19 cellular contexts compared by ENCODE assay signal in genomic region chr22:48491451-48491941, GRCh38.
DNase-seq lines count a peak whose midpoint lies in the region; ATAC-seq and TF ChIP-seq lines count a peak whose summit lies in the region.
"Had no signal": no experiment of that assay in that cellular context is flagged by ENCODE, and none has a peak within 500 bp of the region (broad histone marks: within the 10 kb centered on the region; RNA-seq: fewer than 3 reads in every experiment).

No MANE protein-coding gene starts in this region.

- H2AFZ ChIP-seq in neural progenitor cell (replicated peaks), result no peak overlapping the region

- H3K9me3 ChIP-seq in HUES6 (ENCODE audit: control insufficient read depth, insufficient read depth, low read depth, low read length), result no peaks in the 10 kb centered on the region
- H3K9me3 ChIP-seq in ectodermal cell (ENCODE audit: control insufficient read depth, low read length), result no peaks in the 10 kb centered on the region
- no peaks in the 10 kb centered on the region for H3K9me3 ChIP-seq in neural progenitor cell (ENCODE audit: low read depth)
- H3K9me3 ChIP-seq: esophagus muscularis mucosa, mucosa of descending colon had no signal

- H3K27ac Mint-ChIP-seq in neural progenitor cell, result no peak overlapping the region
- no peak overlapping the region for H3K27ac Mint-ChIP-seq in activated CD4-positive, alpha-beta T cell treated with anti-CD3 and anti-CD28 coated beads, Interleukin-2, amount 10 ng/mL, durations not matched to agents 24 days and 14 days
- H3K27ac Mint-ChIP-seq: activated CD8-positive, alpha-beta memory T cell treated with anti-CD3 and anti-CD28 coated beads, Interleukin-2, amount 10 ng/mL, durations not matched to agents 7 days and 5 days; activated naive CD4-positive, alpha-beta T cell treated with anti-CD3 and anti-CD28 coated beads, Interleukin-2, amount 50 U/mL, for 24 hours; CD4-positive, alpha-beta T cell; stimulated activated naive B cell treated with anti-CD40 and anti-IgM and Interleukin-4, amounts not matched to agents 10 μg/mL and 1 μg/mL and 100 μg/mL, for 72 hours had no signal

- no peak for TF ChIP-seq CTCF in neural progenitor cell (IDR thresholded peaks at IDR 0.05)

- peaks cover 16% of the 10 kb centered on the region for H3K79me2 ChIP-seq in neural progenitor cell (ENCODE audit: low read depth)

- peak overlapping the region; percentile 100 for H3K4me2 ChIP-seq in neural progenitor cell

- peak overlapping the region; percentile 70 for H3K4me3 ChIP-seq in HUES6 (ENCODE audit: low read depth, low read length)
- H3K4me3 ChIP-seq in ectodermal cell (ENCODE audit: insufficient read depth, low read depth, low read length), result peak overlapping the region; percentile 55
- H3K4me3 ChIP-seq in neural progenitor cell, result peak overlapping the region; percentile 95
- H3K4me3 ChIP-seq: mucosa of descending colon had no signal

- peak; percentile 55 for DNase-seq in AG20443 (ENCODE audit: low spot score)
- DNase-seq in neural progenitor cell (ENCODE audit: low spot score), result peak; percentile 47
- no peak for DNase-seq in DMS153 (lab: John Stamatoyannopoulos, UW)
- no peak for DNase-seq in ACHN
- no peak for DNase-seq in activated CD4-positive, alpha-beta T cell treated with anti-CD3 and anti-CD28 coated beads, Interleukin-2, amount 10 ng/mL, durations not matched to agents 24 days and 14 days
- DNase-seq: activated CD8-positive, alpha-beta memory T cell treated with anti-CD3 and anti-CD28 coated beads, Interleukin-2, amount 10 ng/mL, durations not matched to agents 7 days and 5 days; IMR-90; mucosa of descending colon; NCI-H1092 treated with DMSO at 0.1 percent for 48 hours; NCI-H69; SIG-M5; stimulated activated CD4-positive, alpha-beta T cell treated with anti-CD3 and anti-CD28 coated beads, Interleukin-4, amount 100 ng/mL, for 1 hour; stimulated activated naive B cell treated with anti-CD40 and anti-IgM and Interleukin-4, amounts not matched to agents 10 μg/mL and 1 μg/mL and 100 μg/mL, for 72 hours had no signal

- H4K20me1 ChIP-seq in neural progenitor cell (ENCODE audit: low read depth), result peaks cover 38% of the 10 kb centered on the region

- in situ Hi-C loops in ACHN (cut with HindIII; ENCODE audit: low pct_ligation_motif_present, low pct_unique_long_range_greater_than_20kb, low sequenced_read_pairs), result no loop called here

- H3K27ac ChIP-seq in HUES6 (ENCODE audit: low read depth, low read length) (no peak overlapping the region), ectodermal cell (ENCODE audit: insufficient read depth, low read depth, low read length, poor library complexity, severe bottlenecking) (no peak overlapping the region), neural progenitor cell (no peak overlapping the region)
- H3K27ac ChIP-seq: esophagus muscularis mucosa had no signal

- H3K27me3 ChIP-seq in HUES6 (ENCODE audit: control insufficient read depth, insufficient read depth, low read length) (peaks cover 31% of the 10 kb centered on the region), ectodermal cell (ENCODE audit: control insufficient read depth, insufficient read depth, low read length, poor library complexity, severe bottlenecking) (peaks cover 36% of the 10 kb centered on the region), neural progenitor cell (peaks cover 38% of the 10 kb centered on the region)

- WGBS in ectodermal cell, 2 experiments, result 9 to 10% methylated on average over 19 of the region's 19 CpGs

- peaks cover 1% of the 10 kb centered on the region for H3K36me3 Mint-ChIP-seq in neural progenitor cell
- no peaks in the 10 kb centered on the region for H3K36me3 Mint-ChIP-seq in activated CD4-positive, alpha-beta T cell treated with anti-CD3 and anti-CD28 coated beads, Interleukin-2, amount 10 ng/mL, durations not matched to agents 24 days and 14 days (ENCODE audit: low read depth)
- H3K36me3 Mint-ChIP-seq: activated CD8-positive, alpha-beta memory T cell treated with anti-CD3 and anti-CD28 coated beads, Interleukin-2, amount 10 ng/mL, durations not matched to agents 7 days and 5 days; activated naive CD4-positive, alpha-beta T cell treated with anti-CD3 and anti-CD28 coated beads, Interleukin-2, amount 50 U/mL, for 24 hours; stimulated activated naive B cell treated with anti-CD40 and anti-IgM and Interleukin-4, amounts not matched to agents 10 μg/mL and 1 μg/mL and 100 μg/mL, for 72 hours had no signal

- ATAC-seq in GM21390 (IDR thresholded peaks at IDR 0.05; ENCODE audit: unreplicated experiment), result no peak
- ATAC-seq: activated CD8-positive, alpha-beta memory T cell treated with anti-CD3 and anti-CD28 coated beads, Interleukin-2, amount 10 ng/mL, durations not matched to agents 7 days and 5 days had no signal

- H3K4me1 ChIP-seq in HUES6 (ENCODE audit: control insufficient read depth, insufficient read depth, low read length), result peaks cover 19% of the 10 kb centered on the region
- peaks cover 25% of the 10 kb centered on the region for H3K4me1 ChIP-seq in ectodermal cell (ENCODE audit: control insufficient read depth, insufficient read depth, low read length)
- peaks cover 13% of the 10 kb centered on the region for H3K4me1 ChIP-seq in neural progenitor cell

- intact Hi-C loops in activated CD4-positive, alpha-beta T cell treated with anti-CD3 and anti-CD28 coated beads, Interleukin-2, amount 10 ng/mL, durations not matched to agents 24 days and 14 days (cut with micrococcal nuclease), result no loop called here

- no peaks in the 10 kb centered on the region for H3K9me3 Mint-ChIP-seq in neural progenitor cell
- no peaks in the 10 kb centered on the region for H3K9me3 Mint-ChIP-seq in activated CD4-positive, alpha-beta T cell treated with anti-CD3 and anti-CD28 coated beads, Interleukin-2, amount 10 ng/mL, durations not matched to agents 24 days and 14 days
- H3K9me3 Mint-ChIP-seq: activated naive CD4-positive, alpha-beta T cell treated with anti-CD3 and anti-CD28 coated beads, Interleukin-2, amount 50 U/mL, for 24 hours; CD4-positive, alpha-beta T cell; stimulated activated naive B cell treated with anti-CD40 and anti-IgM and Interleukin-4, amounts not matched to agents 10 μg/mL and 1 μg/mL and 100 μg/mL, for 72 hours had no signal

- peaks cover 20% of the 10 kb centered on the region for H3F3A ChIP-seq in neural progenitor cell (ENCODE audit: low read depth)

- H3K27me3 Mint-ChIP-seq in neural progenitor cell (ENCODE audit: insufficient read depth, low read depth), result peaks cover 17% of the 10 kb centered on the region
- H3K27me3 Mint-ChIP-seq in activated CD4-positive, alpha-beta T cell treated with anti-CD3 and anti-CD28 coated beads, Interleukin-2, amount 10 ng/mL, durations not matched to agents 24 days and 14 days, result peaks cover 45% of the 10 kb centered on the region

- H3K4me3 Mint-ChIP-seq in neural progenitor cell, result peak overlapping the region; percentile 88
- H3K4me3 Mint-ChIP-seq in activated CD4-positive, alpha-beta T cell treated with anti-CD3 and anti-CD28 coated beads, Interleukin-2, amount 10 ng/mL, durations not matched to agents 24 days and 14 days, result no peak overlapping the region
- H3K4me3 Mint-ChIP-seq: activated CD8-positive, alpha-beta memory T cell treated with anti-CD3 and anti-CD28 coated beads, Interleukin-2, amount 10 ng/mL, durations not matched to agents 7 days and 5 days; activated naive CD4-positive, alpha-beta T cell treated with anti-CD3 and anti-CD28 coated beads, Interleukin-2, amount 50 U/mL, for 24 hours; CD4-positive, alpha-beta T cell; stimulated activated naive B cell treated with anti-CD40 and anti-IgM and Interleukin-4, amounts not matched to agents 10 μg/mL and 1 μg/mL and 100 μg/mL, for 72 hours had no signal

- H3K36me3 ChIP-seq in HUES6 (ENCODE audit: control insufficient read depth, insufficient read depth, low read length) (no peaks in the 10 kb centered on the region), ectodermal cell (ENCODE audit: control insufficient read depth, insufficient read depth, low read length) (no peaks in the 10 kb centered on the region), neural progenitor cell (no peaks in the 10 kb centered on the region)
- H3K36me3 ChIP-seq: esophagus muscularis mucosa had no signal

- H3K9ac ChIP-seq in HUES6 (ENCODE audit: low read length) (no peak overlapping the region), neural progenitor cell (no peak overlapping the region)

- H3K4me1 Mint-ChIP-seq in neural progenitor cell, result peaks cover 26% of the 10 kb centered on the region
- no peaks in the 10 kb centered on the region for H3K4me1 Mint-ChIP-seq in activated CD4-positive, alpha-beta T cell treated with anti-CD3 and anti-CD28 coated beads, Interleukin-2, amount 10 ng/mL, durations not matched to agents 24 days and 14 days
- H3K4me1 Mint-ChIP-seq: activated CD8-positive, alpha-beta memory T cell treated with anti-CD3 and anti-CD28 coated beads, Interleukin-2, amount 10 ng/mL, durations not matched to agents 7 days and 5 days; activated naive CD4-positive, alpha-beta T cell treated with anti-CD3 and anti-CD28 coated beads, Interleukin-2, amount 50 U/mL, for 24 hours had no signal

Comparison
In these comparisons a context has a peak if more than half of its experiments do, and no peak if none do; other contexts are left out.
1. DNase-seq: peak in AG20443 (single experiment) and neural progenitor cell (single experiment); none in DMS153 (single experiment), ACHN (single experiment) and activated CD4-positive, alpha-beta T cell treated with anti-CD3 and anti-CD28 coated beads, Interleukin-2, amount 10 ng/mL, durations not matched to agents 24 days and 14 days (single experiment).
2. Peak in every context shown above with its lines, with median percentiles within 50 percentile points of each other: H3K4me3 ChIP-seq.